Comparison of ENCODE assay signal across 21 cellular contexts in genomic region chr1:5490640-5491039, GRCh38.
DNase-seq lines count a peak whose midpoint lies in the region; ATAC-seq, FAIRE-seq and TF ChIP-seq lines count a peak whose summit lies in the region.
"Had no signal": no experiment of that assay in that cellular context is flagged by ENCODE, and none has a peak within 500 bp of the region (broad histone marks: within the 10 kb centered on the region; RNA-seq: fewer than 3 reads in every experiment).

No MANE protein-coding gene starts in this region.

- no peaks in the 10 kb centered on the region for H3K9me3 Mint-ChIP-seq in neural progenitor cell
- no peaks in the 10 kb centered on the region for H3K9me3 Mint-ChIP-seq in activated CD4-positive, alpha-beta memory T cell treated with anti-CD3 and anti-CD28 coated beads for 36 hours
- H3K9me3 Mint-ChIP-seq: CD4-positive, alpha-beta memory T cell; GM23338 had no signal

- H3K79me1 ChIP-seq in H1 (ENCODE audit: low read depth, low read length), result no peaks in the 10 kb centered on the region

- DNase-seq in RPMI8226 (peak; percentile 44), H1 (ENCODE audit: low read depth in 1 of 2, low spot score in 2 of 2) (no peak), neural progenitor cell (ENCODE audit: low spot score) (no peak), omental fat pad (ENCODE audit: low spot score) (no peak), ACHN (no peak)
- DNase-seq in activated CD4-positive, alpha-beta memory T cell treated with anti-CD3 and anti-CD28 coated beads for 36 hours, result no peak
- DNase-seq: AML-193; CD4-positive, alpha-beta memory T cell; DMS153; DND-41; EL; H7; HFFc6 had no signal

- H3K27ac ChIP-seq in H1 (ENCODE audit: low read depth, low read length) (no peak overlapping the region), neural progenitor cell (no peak overlapping the region)
- H3K27ac ChIP-seq: HL-60 had no signal

- H3K4me3 Mint-ChIP-seq in neural progenitor cell, result no peak overlapping the region
- no peak overlapping the region for H3K4me3 Mint-ChIP-seq in activated CD4-positive, alpha-beta memory T cell treated with anti-CD3 and anti-CD28 coated beads for 36 hours
- H3K4me3 Mint-ChIP-seq: CD14-positive monocyte, GM23338, HFFc6 had no signal

- in situ Hi-C loops in ACHN (cut with HindIII; ENCODE audit: low pct_ligation_motif_present, low pct_unique_long_range_greater_than_20kb, low sequenced_read_pairs), result no loop called here

- no peak for TF ChIP-seq RAD21 in H1 (IDR thresholded peaks at IDR 0.05 in 1 of 2, conservative IDR thresholded peaks at IDR 0.05 in 1 of 2; ENCODE audit: low read depth in 2 of 2, low read length in 2 of 2)

- H3F3A ChIP-seq in neural progenitor cell (ENCODE audit: low read depth), result peaks cover 4% of the 10 kb centered on the region

- no peak overlapping the region for H3K14ac ChIP-seq in H1 (ENCODE audit: insufficient read length)

- FAIRE-seq in H1 (lab: Jason Lieb, UNC), result no peak
- FAIRE-seq: A204.1, G401.6, GM12891, GM18507 had no signal

- H2BK120ac ChIP-seq in H1 (replicated peaks; ENCODE audit: low read depth, low read length), result no peak overlapping the region

- H4K20me1 ChIP-seq in H1 (replicated peaks in 1 of 2; ENCODE audit: control insufficient read depth in 1 of 2, insufficient read depth in 2 of 2, low read length in 2 of 2) (peaks cover 0 to 2% of the 10 kb centered on the region in 2 experiments), neural progenitor cell (ENCODE audit: low read depth) (no peaks in the 10 kb centered on the region)

- H4K91ac ChIP-seq in H1 (replicated peaks; ENCODE audit: insufficient read length, low read length), result no peak overlapping the region

- no peak overlapping the region for H3K9ac ChIP-seq in H1 (replicated peaks in 1 of 4; ENCODE audit: extremely low read depth in 1 of 4, low read depth in 3 of 4, low read length in 3 of 4)
- no peak overlapping the region for H3K9ac ChIP-seq in neural progenitor cell

- CTCF ChIA-PET in H1 (lab: Charles Lee; ENCODE audit: partially characterized antibody), result interaction anchor here (0.6 to 4.0 kb wide), 7 partner anchors 10 to 425 kb away, joined by 3 to 21 read pairs (median 4); no protein-coding TSS in a partner anchor
- CTCF ChIA-PET in activated CD4-positive, alpha-beta memory T cell treated with anti-CD3 and anti-CD28 coated beads for 36 hours (lab: Charles Lee), result interaction anchor here (1.2 kb wide), 1 partner anchor 9 kb away, joined by 4 read pairs; no protein-coding TSS in a partner anchor

- H2BK5ac ChIP-seq in H1 (ENCODE audit: low read depth, low read length), result no peak overlapping the region

- TF ChIP-seq CTCF in H1 (IDR thresholded peaks at IDR 0.05; ENCODE audit: control extremely low read depth in 1 of 3, insufficient read depth in 1 of 3, low read depth in 1 of 3, low read length in 3 of 3) (no peak), neural progenitor cell (IDR thresholded peaks at IDR 0.05) (no peak), omental fat pad (IDR thresholded peaks at IDR 0.05) (no peak)

- peaks cover 20% of the 10 kb centered on the region for H3K4me1 Mint-ChIP-seq in neural progenitor cell
- H3K4me1 Mint-ChIP-seq in activated CD4-positive, alpha-beta memory T cell treated with anti-CD3 and anti-CD28 coated beads for 36 hours (ENCODE audit: low read depth), result no peaks in the 10 kb centered on the region
- H3K4me1 Mint-ChIP-seq: CD14-positive monocyte had no signal

- H3K27me3 Mint-ChIP-seq in neural progenitor cell (ENCODE audit: insufficient read depth, low read depth), result peaks cover 7% of the 10 kb centered on the region
- peaks cover 4% of the 10 kb centered on the region for H3K27me3 Mint-ChIP-seq in activated CD4-positive, alpha-beta memory T cell treated with anti-CD3 and anti-CD28 coated beads for 36 hours

- H3K4me1 ChIP-seq in H1 (replicated peaks in 1 of 4; ENCODE audit: control insufficient read depth in 3 of 4, insufficient read depth in 4 of 4, low read length in 3 of 4) (no peaks in the 10 kb centered on the region), neural progenitor cell (peaks cover 20% of the 10 kb centered on the region)

- no peaks in the 10 kb centered on the region for H3K36me3 Mint-ChIP-seq in neural progenitor cell
- H3K36me3 Mint-ChIP-seq in activated CD4-positive, alpha-beta memory T cell treated with anti-CD3 and anti-CD28 coated beads for 36 hours, result no peaks in the 10 kb centered on the region
- H3K36me3 Mint-ChIP-seq: CD14-positive monocyte; CD4-positive, alpha-beta memory T cell had no signal

- H2AFZ ChIP-seq in H1 (ENCODE audit: low read length) (0 out of 2 replicates have a peak overlapping the region, but pooled peaks have one; percentile 9), neural progenitor cell (replicated peaks) (peak overlapping the region; percentile 26)
- H2AFZ ChIP-seq: GM23338 had no signal

- intact Hi-C loops in activated CD4-positive, alpha-beta memory T cell treated with anti-CD3 and anti-CD28 coated beads for 36 hours (cut with micrococcal nuclease), result no loop called here

- H3K27me3 ChIP-seq in H1 (replicated peaks in 1 of 4; ENCODE audit: control insufficient read depth in 3 of 4, extremely low read depth in 1 of 4, insufficient read depth in 3 of 4, low read length in 3 of 4) (0 out of 7 replicates have a peak, but pooled peaks cover 0 to 2% (median 0%) of the 10 kb centered on the region in 4 experiments), neural progenitor cell (no peaks in the 10 kb centered on the region)

- POLR2A ChIA-PET in H1 (lab: Charles Lee; ENCODE audit: partially characterized antibody), result no interaction called here
- POLR2A ChIA-PET in activated CD4-positive, alpha-beta memory T cell treated with anti-CD3 and anti-CD28 coated beads for 36 hours (lab: Charles Lee), result no interaction called here

- H3K4ac ChIP-seq in H1 (replicated peaks; ENCODE audit: insufficient read length, low read depth, low read length), result no peak overlapping the region

- H2AK5ac ChIP-seq in H1 (ENCODE audit: low read depth, low read length), result no peak overlapping the region

- H3K27ac Mint-ChIP-seq in neural progenitor cell, result no peak overlapping the region
- H3K27ac Mint-ChIP-seq in activated CD4-positive, alpha-beta memory T cell treated with anti-CD3 and anti-CD28 coated beads for 36 hours, result no peak overlapping the region
- H3K27ac Mint-ChIP-seq: CD14-positive monocyte; CD4-positive, alpha-beta memory T cell; GM23338; HFFc6 had no signal

- no peak overlapping the region for H3K56ac ChIP-seq in H1 (replicated peaks; ENCODE audit: insufficient read length, low read depth, low read length)

- no peaks in the 10 kb centered on the region for H3K79me2 ChIP-seq in H1 (ENCODE audit: control insufficient read depth in 1 of 2, insufficient read depth in 2 of 2, low read length in 2 of 2)
- no peaks in the 10 kb centered on the region for H3K79me2 ChIP-seq in neural progenitor cell (ENCODE audit: low read depth)

- H3K36me3 ChIP-seq in H1 (ENCODE audit: control insufficient read depth in 2 of 4, insufficient read depth in 4 of 4, low read length in 3 of 4) (no peaks in the 10 kb centered on the region), neural progenitor cell (no peaks in the 10 kb centered on the region)

- H2BK15ac ChIP-seq in H1 (ENCODE audit: low read length), result no peak overlapping the region

- no peak for TF ChIP-seq EP300 in H1 (IDR thresholded peaks at IDR 0.05; ENCODE audit: borderline replicate concordance in 1 of 2, low read depth in 2 of 2, low read length in 2 of 2)

- no peak for ATAC-seq in omental fat pad (ENCODE audit: low FRiP score)
- ATAC-seq: GM23338, HCT116 had no signal

- H3K23me2 ChIP-seq in H1 (ENCODE audit: low read depth, low read length), result peaks cover 5% of the 10 kb centered on the region; the same call in 1 of the 2 replicates

- no peak for TF ChIP-seq POLR2A in H1 (IDR thresholded peaks at IDR 0.05; ENCODE audit: control extremely low read depth in 1 of 2, low read depth in 2 of 2, low read length in 2 of 2)

- no peak overlapping the region for H3K23ac ChIP-seq in H1 (ENCODE audit: insufficient read length)

- H4K8ac ChIP-seq in H1 (ENCODE audit: extremely low read depth, insufficient read depth, low read length), result no peak overlapping the region

- H4K5ac ChIP-seq in H1 (ENCODE audit: insufficient read length, low read depth, low read length), result no peak overlapping the region

- H3K4me2 ChIP-seq in H1 (ENCODE audit: insufficient read depth in 1 of 2, low read depth in 2 of 2, low read length in 2 of 2), result no peak overlapping the region
- no peak overlapping the region for H3K4me2 ChIP-seq in neural progenitor cell
- H3K4me2 ChIP-seq: GM23338 had no signal

- no peak overlapping the region for H3K18ac ChIP-seq in H1 (ENCODE audit: extremely low read depth, low read length)

- H2BK12ac ChIP-seq in H1 (ENCODE audit: low read depth, low read length), result no peak overlapping the region

- H2BK20ac ChIP-seq in H1 (ENCODE audit: low read length), result no peak overlapping the region

- 92% methylated on average over 13 of the region's 13 CpGs; no CpG with 5 or more reads in 1 of the 2 experiments for WGBS in H1 (ENCODE audit: extremely low coverage in 1 of 2, insufficient coverage in 1 of 2, insufficient read length in 1 of 2, insufficient replicate concordance in 2 of 2, low coverage in 1 of 2, low lambda C conversion rate in 2 of 2, missing lambda C conversion rate in 1 of 2), 2 experiments

- no peak overlapping the region for H3K4me3 ChIP-seq in H1 (ENCODE audit: extremely low read depth in 1 of 4, insufficient read depth in 2 of 4, low read depth in 3 of 4, low read length in 4 of 4)
- no peak overlapping the region for H3K4me3 ChIP-seq in neural progenitor cell
- H3K4me3 ChIP-seq: GM23338 had no signal

- H3K9me3 ChIP-seq in H1 (ENCODE audit: insufficient read depth in 2 of 2, low read depth in 1 of 2, low read length in 1 of 2) (no peaks in the 10 kb centered on the region), neural progenitor cell (ENCODE audit: low read depth) (no peaks in the 10 kb centered on the region)

TF ChIP-seq in H1, 55 proteins besides CTCF, POLR2A, EP300 and RAD21:
- TF ChIP-seq RBBP5 (IDR thresholded peaks at IDR 0.05; ENCODE audit: borderline replicate concordance, low read depth, low read length) (no peak), GTF2F1 (IDR thresholded peaks at IDR 0.05; ENCODE audit: borderline replicate concordance, low read depth, low read length) (no peak), TAF1 (IDR thresholded peaks at IDR 0.05; ENCODE audit: low read depth, low read length) (no peak), JUND (IDR thresholded peaks at IDR 0.05; ENCODE audit: low read length) (no peak), TAF7 (optimal IDR thresholded peaks at IDR 0.05; ENCODE audit: borderline replicate concordance, low read depth, low read length) (no peak), FOSL1 (IDR thresholded peaks at IDR 0.05; ENCODE audit: insufficient read depth, low read depth, low read length) (no peak), SP4 (IDR thresholded peaks at IDR 0.05; ENCODE audit: low read length) (no peak), KDM1A (IDR thresholded peaks at IDR 0.05; ENCODE audit: borderline replicate concordance, low read length) (no peak)
